8 cellular contexts compared by ENCODE assay signal in genomic region chr9:109640232-109641078, GRCh38.
A peak's percentile ranks its signal among the peaks of the same experiment; 100 is the strongest.
DNase-seq lines count a peak whose midpoint lies in the region; ATAC-seq and TF ChIP-seq lines count a peak whose summit lies in the region.

No MANE protein-coding gene starts in this region.

- H3K9ac ChIP-seq in iPS-15b (ENCODE audit: low read depth, low read length) = no peak overlapping the region

- no peak for TF ChIP-seq CTCF in gastrocnemius medialis (IDR thresholded peaks at IDR 0.05 in 4 of 5, conservative IDR thresholded peaks at IDR 0.05 in 1 of 5)

- TF ChIP-seq POLR2A in gastrocnemius medialis (IDR thresholded peaks at IDR 0.05) (no peak), GM18505 (IDR thresholded peaks at IDR 0.05; ENCODE audit: borderline replicate concordance, extremely low read depth, insufficient read depth, insufficient read length) (no peak)

- in situ Hi-C loops in gastrocnemius medialis (cut with MboI; ENCODE audit: low sequenced_read_pairs in 4 of 4) = no loop called here

- intact Hi-C loops in gastrocnemius medialis (cut with DNase I; ENCODE audit: low total_unique reads) = no loop called here

- H3K4me1 ChIP-seq in iPS-15b (ENCODE audit: control insufficient read depth, insufficient read depth, low read length) (no peaks in the 10 kb centered on the region), gastrocnemius medialis (peaks cover 7 to 12% of the 10 kb centered on the region in 2 donors)

- ATAC-seq in gastrocnemius medialis (peak; percentile 56 to 65), GM18505 (IDR thresholded peaks at IDR 0.05; ENCODE audit: unreplicated experiment) (no peak)

- H3K36me3 ChIP-seq in iPS-15b (ENCODE audit: control insufficient read depth, insufficient read depth, low read length) (no peaks in the 10 kb centered on the region), gastrocnemius medialis (no peaks in the 10 kb centered on the region)

- peak overlapping the region; percentile 64 for H3K4me3 ChIP-seq in iPS-15b (ENCODE audit: low read depth, low read length)
- peak overlapping the region; percentile 40 to 62 (median 50) for H3K4me3 ChIP-seq in gastrocnemius medialis

- peak; percentile 94 for DNase-seq in COLO668 (lab: John Stamatoyannopoulos, UW; ENCODE audit: unreplicated experiment)
- DNase-seq in NCI-H1694 treated with DMSO at 0.1 percent for 48 hours (lab: John Stamatoyannopoulos, UW) = peak; percentile 20
- peak; percentile 70 for DNase-seq in astrocyte of the hippocampus (ENCODE audit: low read depth, low spot score)
- DNase-seq in gastrocnemius medialis = peak in 1 of 2 donors; percentile 27
- no peak for DNase-seq in stimulated activated CD8-positive, alpha-beta memory T cell treated with anti-CD3 and anti-CD28 coated beads, Interleukin-4, amount 100 ng/mL, for 48 hours
- DNase-seq in NOMO-1 treated with dmso at 0.1 percent for 144 hours (lab: John Stamatoyannopoulos, UW; ENCODE audit: unreplicated experiment) = no peak

- no peak overlapping the region for H3K27ac ChIP-seq in gastrocnemius medialis

- H3K9me3 ChIP-seq in iPS-15b (ENCODE audit: control insufficient read depth, insufficient read depth, low read length) (no peaks in the 10 kb centered on the region), gastrocnemius medialis (no peaks in the 10 kb centered on the region)

- H3K27me3 ChIP-seq in iPS-15b (ENCODE audit: control insufficient read depth, insufficient read depth, low read length) (peaks cover 58% of the 10 kb centered on the region), gastrocnemius medialis (peaks cover 0 to 24% (median 8%) of the 10 kb centered on the region in 3 donors)

Comparison
In these comparisons a context has a peak if more than half of its experiments do, and no peak if none do; other contexts are left out.
1. DNase-seq: peak in COLO668 (single experiment), NCI-H1694 treated with DMSO at 0.1 percent for 48 hours (single experiment) and astrocyte of the hippocampus (single experiment); none in stimulated activated CD8-positive, alpha-beta memory T cell treated with anti-CD3 and anti-CD28 coated beads, Interleukin-4, amount 100 ng/mL, for 48 hours (single experiment) and NOMO-1 treated with dmso at 0.1 percent for 144 hours (single experiment).